20 cellular contexts compared by ENCODE assay signal in the genomic region with DNA sequence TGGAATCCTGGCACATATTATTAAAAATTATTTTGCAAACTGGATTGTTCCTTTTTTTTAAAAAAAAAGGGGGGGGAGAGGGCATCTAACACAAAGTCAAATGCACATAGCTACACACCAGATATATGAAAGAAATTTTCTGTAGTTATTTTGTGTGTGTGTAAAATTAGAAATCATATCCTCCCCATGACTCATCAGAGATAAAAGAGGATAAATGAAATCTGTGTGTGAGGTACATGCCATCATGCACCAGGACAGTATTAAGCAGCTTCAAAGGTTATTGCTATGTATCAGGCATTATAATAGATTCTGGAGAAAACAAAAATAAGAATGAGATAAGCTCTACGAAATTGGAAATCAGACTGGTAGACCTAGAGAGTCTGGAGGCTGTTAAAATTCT.
"Had no signal": no experiment of that assay in that cellular context is flagged by ENCODE, and none has a peak within 500 bp of the region (broad histone marks: within the 10 kb centered on the region; RNA-seq: fewer than 3 reads in every experiment).

No MANE protein-coding gene starts in this region.

- H3K9me3 ChIP-seq: colonic mucosa, left lung, right lobe of liver, stomach, thoracic aorta had no signal

- H3K36me3 Mint-ChIP-seq: activated CD4-positive, alpha-beta memory T cell treated with anti-CD3 and anti-CD28 coated beads for 36 hours had no signal

- H3K4me3 ChIP-seq: colonic mucosa, left lung, right lobe of liver, spleen, stomach, thoracic aorta had no signal

- H3K36me3 ChIP-seq: colonic mucosa, left lung, right lobe of liver, spleen, stomach, thoracic aorta, WERI-Rb-1 had no signal

- H3K27me3 ChIP-seq: colonic mucosa, left lung, right lobe of liver, spleen, stomach had no signal

- H3K27me3 Mint-ChIP-seq: activated CD4-positive, alpha-beta memory T cell treated with anti-CD3 and anti-CD28 coated beads for 36 hours; activated CD8-positive, alpha-beta memory T cell treated with anti-CD3 and anti-CD28 coated beads, Interleukin-2, amount 10 ng/mL, durations not matched to agents 7 days and 5 days; activated T-cell treated with anti-CD3 and anti-CD28 coated beads, Interleukin-2, amount 50 U/mL, for 24 hours; progenitor cell of endocrine pancreas had no signal

- H3K27ac Mint-ChIP-seq: activated CD4-positive, alpha-beta memory T cell treated with anti-CD3 and anti-CD28 coated beads for 36 hours; activated CD8-positive, alpha-beta memory T cell treated with anti-CD3 and anti-CD28 coated beads, Interleukin-2, amount 10 ng/mL, durations not matched to agents 7 days and 5 days; activated T-cell treated with anti-CD3 and anti-CD28 coated beads, Interleukin-2, amount 50 U/mL, for 24 hours; nephron progenitor cell; progenitor cell of endocrine pancreas had no signal

- H3K4me3 Mint-ChIP-seq: activated CD4-positive, alpha-beta memory T cell treated with anti-CD3 and anti-CD28 coated beads for 36 hours; activated CD8-positive, alpha-beta memory T cell treated with anti-CD3 and anti-CD28 coated beads, Interleukin-2, amount 10 ng/mL, durations not matched to agents 7 days and 5 days; activated T-cell treated with anti-CD3 and anti-CD28 coated beads, Interleukin-2, amount 50 U/mL, for 24 hours; nephron progenitor cell had no signal

- ATAC-seq: activated CD8-positive, alpha-beta memory T cell treated with anti-CD3 and anti-CD28 coated beads, Interleukin-2, amount 10 ng/mL, durations not matched to agents 7 days and 5 days; esophagus mucosa; left lung had no signal

- DNase-seq: activated CD4-positive, alpha-beta memory T cell treated with anti-CD3 and anti-CD28 coated beads for 36 hours; activated CD8-positive, alpha-beta memory T cell treated with anti-CD3 and anti-CD28 coated beads, Interleukin-2, amount 10 ng/mL, durations not matched to agents 7 days and 5 days; activated naive CD4-positive, alpha-beta T cell treated with anti-CD3 and anti-CD28 coated beads, Interleukin-2, amount 50 U/mL, for 16 hours; activated T-cell treated with anti-CD3 and anti-CD28 coated beads, Interleukin-2, amount 50 U/mL, for 24 hours; colonic mucosa; hippocampal formation; kidney; left lung; mesendoderm; nephron progenitor cell; occipital lobe; right lobe of liver; spleen; stimulated activated CD4-positive, alpha-beta T cell treated with anti-CD3 and anti-CD28 coated beads, Interleukin-1b, Interleukin-23, amount 100 ng/mL, for 48 hours; stomach; T-helper 1 cell; WERI-Rb-1 had no signal

- H3K27ac ChIP-seq: colonic mucosa, right lobe of liver, stomach, thoracic aorta, WERI-Rb-1 had no signal
